In genomic region chr13:88622362-88622973, GRCh38 we compare ENCODE assay signal across 14 cellular contexts.
DNase-seq lines count a peak whose midpoint lies in the region; ATAC-seq and TF ChIP-seq lines count a peak whose summit lies in the region.
"Had no signal": no experiment of that assay in that cellular context is flagged by ENCODE, and none has a peak within 500 bp of the region (broad histone marks: within the 10 kb centered on the region; RNA-seq: fewer than 3 reads in every experiment).

No MANE protein-coding gene starts in this region.

- no peak overlapping the region for H3K4me3 ChIP-seq in gastroesophageal sphincter
- H3K4me3 ChIP-seq: BLaER1 treated with 17β-estradiol and CSF1 and Interleukin-3, amounts not matched to agents 10 nM and 100 nM had no signal

- no peak for TF ChIP-seq CTCF in gastroesophageal sphincter (IDR thresholded peaks at IDR 0.05)

- H3K4me1 ChIP-seq in gastroesophageal sphincter, result no peaks in the 10 kb centered on the region

- no peaks in the 10 kb centered on the region for H3K27me3 ChIP-seq in gastroesophageal sphincter
- H3K27me3 ChIP-seq: BLaER1 treated with 17β-estradiol and CSF1 and Interleukin-3, amounts not matched to agents 10 nM and 100 nM had no signal

- no peak for TF ChIP-seq EP300 in gastroesophageal sphincter (IDR thresholded peaks at IDR 0.05)

- peak; percentile 53 for DNase-seq in AML-193 (lab: John Stamatoyannopoulos, UW)
- DNase-seq in activated T-cell treated with anti-CD3 and anti-CD28 coated beads for 4 hours, result peak; percentile 14
- DNase-seq in NCI-H1417 treated with DMSO at 0.1 percent for 48 hours (lab: John Stamatoyannopoulos, UW), result no peak
- no peak for DNase-seq in islet precursor cell
- no peak for DNase-seq in EL
- DNase-seq: NCI-H1092 treated with DMSO at 0.1 percent for 48 hours, nucleus accumbens, SHP77, substantia nigra had no signal

- WGBS in gastroesophageal sphincter (ENCODE audit: low coverage in 1 of 2), 2 donors, result 88 to 100% methylated on average over 1 to 2 of the region's 2 CpGs

- ATAC-seq in GM18858 (IDR thresholded peaks at IDR 0.05; ENCODE audit: unreplicated experiment), result peak; percentile 33
- ATAC-seq in gastroesophageal sphincter, result peak; percentile 19
- ATAC-seq in SK-N-SH treated with all-trans-retinoic acid at 6 μM for 48 hours, result no peak

- H3K27ac ChIP-seq in gastroesophageal sphincter, result no peak overlapping the region
- H3K27ac ChIP-seq: VCaP had no signal

- H3K36me3 ChIP-seq in gastroesophageal sphincter, result no peaks in the 10 kb centered on the region
- H3K36me3 ChIP-seq: BLaER1 treated with 17β-estradiol and CSF1 and Interleukin-3, amounts not matched to agents 10 nM and 100 nM had no signal

- peaks cover 0 to 9% (median 0%) of the 10 kb centered on the region in 3 donors for H3K9me3 ChIP-seq in gastroesophageal sphincter

- no peak for TF ChIP-seq POLR2A in gastroesophageal sphincter (IDR thresholded peaks at IDR 0.05)

TF ChIP-seq in SK-N-SH treated with all-trans-retinoic acid at 6 μM for 48 hours, 23 proteins besides CTCF, POLR2A, EP300 and RAD21:
- no peak for TF ChIP-seq BACH2 (CRISPR knock-in tag; IDR thresholded peaks at IDR 0.05; ENCODE audit: borderline replicate concordance)
- TF ChIP-seq CSDC2 (CRISPR knock-in tag; IDR thresholded peaks at IDR 0.05), result no peak
- no peak for TF ChIP-seq GLIS3 (CRISPR knock-in tag; IDR thresholded peaks at IDR 0.05)
- no peak for TF ChIP-seq ZFP30 (CRISPR knock-in tag; IDR thresholded peaks at IDR 0.05)
- TF ChIP-seq ISL1 (CRISPR knock-in tag; IDR thresholded peaks at IDR 0.05), result no peak
- no peak for TF ChIP-seq ZC3H10 (CRISPR knock-in tag; IDR thresholded peaks at IDR 0.05)
- no peak for TF ChIP-seq ESRRG (CRISPR knock-in tag; IDR thresholded peaks at IDR 0.05)
- no peak for TF ChIP-seq SNAI2 (CRISPR knock-in tag; IDR thresholded peaks at IDR 0.05)
- no peak for TF ChIP-seq CREB5 (CRISPR knock-in tag; IDR thresholded peaks at IDR 0.05; ENCODE audit: low read depth)
- TF ChIP-seq PPARA (CRISPR knock-in tag; IDR thresholded peaks at IDR 0.05; ENCODE audit: borderline replicate concordance), result no peak
- no peak for TF ChIP-seq CSRNP3 (CRISPR knock-in tag; IDR thresholded peaks at IDR 0.05)
- no peak for TF ChIP-seq POU6F1 (CRISPR knock-in tag; IDR thresholded peaks at IDR 0.05; ENCODE audit: borderline replicate concordance, low read depth)
- no peak for TF ChIP-seq OSR1 (CRISPR knock-in tag; IDR thresholded peaks at IDR 0.05)
- TF ChIP-seq ZNF565 (CRISPR knock-in tag; conservative IDR thresholded peaks at IDR 0.05; ENCODE audit: low read depth), result no peak
- no peak for TF ChIP-seq TOX (CRISPR knock-in tag; IDR thresholded peaks at IDR 0.05; ENCODE audit: borderline replicate concordance)
- TF ChIP-seq RARB (CRISPR knock-in tag; IDR thresholded peaks at IDR 0.05), result no peak
TF ChIP-seq in SK-N-SH treated with all-trans-retinoic acid at 6 μM for 48 hours: peak in this region for 0.

Comparison
In these comparisons a context has a peak if more than half of its experiments do, and no peak if none do; other contexts are left out.
1. DNase-seq: peak in AML-193 (2 of 2) and activated T-cell treated with anti-CD3 and anti-CD28 coated beads for 4 hours (single experiment); none in NCI-H1417 treated with DMSO at 0.1 percent for 48 hours (single experiment), islet precursor cell (single experiment) and EL (single experiment).